12 cellular contexts compared by ENCODE assay signal in the genomic region with DNA sequence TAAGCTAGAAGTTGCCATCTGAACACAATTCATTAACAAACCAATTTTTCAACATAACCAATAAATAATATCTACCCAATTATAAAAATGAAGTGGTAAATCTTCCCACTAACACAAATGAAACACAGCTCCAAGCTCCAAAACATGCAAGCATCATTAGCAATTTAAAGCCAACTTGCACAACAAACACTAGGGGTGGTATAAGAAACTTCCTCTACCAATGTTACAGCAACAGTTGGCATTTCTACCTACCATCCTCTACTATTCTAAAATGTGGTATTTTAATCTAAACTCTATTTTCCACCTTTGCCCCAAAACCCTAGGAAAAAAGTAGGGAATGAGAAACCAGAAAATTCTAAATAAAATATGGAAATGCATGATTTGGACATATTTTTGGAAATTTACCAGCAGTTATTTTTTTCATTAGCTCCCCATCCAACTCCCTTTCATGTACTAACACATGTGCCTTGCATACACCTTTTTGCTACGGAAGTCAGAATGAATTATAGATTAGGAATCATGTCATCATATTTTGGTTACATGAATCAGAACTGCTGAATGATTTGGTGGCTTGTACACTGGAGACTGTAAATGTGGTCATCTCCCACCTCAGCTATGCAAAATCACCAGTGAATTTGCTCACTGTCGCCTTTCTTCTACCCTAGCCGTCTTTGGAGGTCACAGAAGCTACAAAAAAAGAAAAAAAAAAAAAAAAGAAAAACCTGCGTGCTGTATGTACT. TPM values are rescaled to one million over a fixed set of nuclear protein-coding genes. Genes with fewer than 3 reads are reported as not detected.
A peak's percentile ranks its signal among the peaks of the same experiment; 100 is the strongest.
DNase-seq lines count a peak whose midpoint lies in the region; ATAC-seq and TF ChIP-seq lines count a peak whose summit lies in the region.
"Had no signal": no experiment of that assay in that cellular context is flagged by ENCODE, and none has a peak within 500 bp of the region (broad histone marks: within the 10 kb centered on the region; RNA-seq: fewer than 3 reads in every experiment).

No MANE protein-coding gene starts in this region.

- DNase-seq in NCI-H2107 treated with DMSO at 0.1 percent for 48 hours (lab: John Stamatoyannopoulos, UW; ENCODE audit: unreplicated experiment) (peak; percentile 27), NCI-H2107 (lab: John Stamatoyannopoulos, UW) (no peak), HL-60 (ENCODE audit: low read depth in 1 of 2, low spot score in 1 of 2) (peak in 1 of 2 experiments; percentile 42), SW480 (ENCODE audit: low spot score) (peak; percentile 38), COR-L47 (lab: John Stamatoyannopoulos, UW) (no peak)
- DNase-seq in stimulated activated CD4-positive, alpha-beta T cell treated with anti-CD3 and anti-CD28 coated beads, Interleukin-4, amount 100 ng/mL, for 4 hours, result no peak
- DNase-seq: activated T-cell treated with anti-CD3 and anti-CD28 coated beads, Interleukin-2, amount 50 U/mL, for 48 hours; NCI-H1092 treated with DMSO at 0.1 percent for 48 hours; stimulated activated CD4-positive, alpha-beta T cell treated with anti-CD3 and anti-CD28 coated beads, Interleukin-15, amount 100 ng/mL, for 24 hours had no signal

- no peak overlapping the region for H3K27ac ChIP-seq in HL-60 (replicated peaks)
- no peak overlapping the region for H3K27ac ChIP-seq in neural cell (ENCODE audit: low read length)

- no peak for TF ChIP-seq RAD21 in neural cell (conservative IDR thresholded peaks at IDR 0.05)

- no peak overlapping the region for H2AFZ ChIP-seq in neural cell (ENCODE audit: low read depth, low read length)

- H3K27me3 ChIP-seq in HL-60 (ENCODE audit: insufficient read depth, poor library complexity, severe bottlenecking) (no peaks in the 10 kb centered on the region), neural cell (ENCODE audit: insufficient read depth, low read depth, low read length) (peaks cover 31% of the 10 kb centered on the region)

- no peak for TF ChIP-seq EP300 in neural cell (conservative IDR thresholded peaks at IDR 0.05; ENCODE audit: poor library complexity, severe bottlenecking)

- no peaks in the 10 kb centered on the region for H3K9me3 ChIP-seq in neural cell (ENCODE audit: low read length)

- no peak overlapping the region for H3K4me3 ChIP-seq in HL-60 (replicated peaks; ENCODE audit: insufficient read depth, low read length)
- no peak overlapping the region for H3K4me3 ChIP-seq in neural cell (ENCODE audit: low read length)

- no peak for ATAC-seq in HG03175 (IDR thresholded peaks at IDR 0.05; ENCODE audit: unreplicated experiment)
- ATAC-seq: stimulated activated effector memory CD8-positive, alpha-beta T cell treated with anti-CD3 and anti-CD28 coated beads, Interleukin-12 subunit alpha, Interleukin-12 subunit beta, amount 100 ng/mL, for 72 hours had no signal

- H4K20me1 ChIP-seq in neural cell (ENCODE audit: insufficient read depth), result no peaks in the 10 kb centered on the region

- peaks cover 48% of the 10 kb centered on the region for H3K79me2 ChIP-seq in neural cell (replicated peaks; ENCODE audit: insufficient read depth, low read length)

- TF ChIP-seq CTCF in HL-60 (IDR thresholded peaks at IDR 0.05; ENCODE audit: insufficient read depth, low read length) (peak; percentile 22), neural cell (IDR thresholded peaks at IDR 0.05; ENCODE audit: poor library complexity, severe bottlenecking) (peak; percentile 24)

- no peaks in the 10 kb centered on the region for H3K9me2 ChIP-seq in neural cell (ENCODE audit: insufficient read depth, low read length)

- H3F3A ChIP-seq in neural cell (ENCODE audit: insufficient read depth, low read length, poor library complexity, severe bottlenecking), result no peaks in the 10 kb centered on the region

- H3K9ac ChIP-seq in neural cell (ENCODE audit: low read length), result no peak overlapping the region

- no peak overlapping the region for H3K4me2 ChIP-seq in neural cell (ENCODE audit: low read length)

- H3K36me3 ChIP-seq in neural cell (ENCODE audit: insufficient read depth, low read length), result no peaks in the 10 kb centered on the region

TF ChIP-seq in neural cell, 6 proteins besides CTCF, POLR2A, EP300 and RAD21:
- no peak for TF ChIP-seq POLR2AphosphoS5 (IDR thresholded peaks at IDR 0.05)
- TF ChIP-seq TAF1 (IDR thresholded peaks at IDR 0.05; ENCODE audit: low read depth), result no peak
- TF ChIP-seq MXI1 (conservative IDR thresholded peaks at IDR 0.05; ENCODE audit: poor library complexity, severe bottlenecking), result no peak
- TF ChIP-seq SMC3 (conservative IDR thresholded peaks at IDR 0.05; ENCODE audit: poor library complexity), result no peak
- TF ChIP-seq EZH2 (IDR thresholded peaks at IDR 0.05; ENCODE audit: borderline replicate concordance, insufficient read depth, low read length, poor library complexity, severe bottlenecking), result no peak
- TF ChIP-seq REST (IDR thresholded peaks at IDR 0.05; ENCODE audit: borderline replicate concordance), result no peak

RNA-seq across cellular contexts. Expression of gene NR6A1, which starts 4.1 kb away (rescaled TPM):
- 2.6 and 4.3 TPM in 2 replicates for polyA plus RNA-seq in neural cell
- 12.0 and 14.9 TPM in 2 replicates for polyA minus RNA-seq in neural cell

RNA-seq across cellular contexts. Expression of gene OLFML2A, which starts 9.9 kb away (rescaled TPM):
- polyA plus RNA-seq in neural cell, result 0.15 and 0.48 TPM in 2 replicates
- polyA minus RNA-seq in neural cell, result 0.46 and 0.49 TPM in 2 replicates

Comparison
In these comparisons a context has a peak if more than half of its experiments do, and no peak if none do; other contexts are left out.
1. DNase-seq: peak in NCI-H2107 treated with DMSO at 0.1 percent for 48 hours (single experiment) and SW480 (single experiment); none in NCI-H2107 (single experiment), stimulated activated CD4-positive, alpha-beta T cell treated with anti-CD3 and anti-CD28 coated beads, Interleukin-4, amount 100 ng/mL, for 4 hours (0 of 2) and COR-L47 (single experiment).